In genomic region chr20:38805502-38805957, GRCh38 we compare ENCODE assay signal across 8 cellular contexts. TPM values are rescaled to one million over a fixed set of nuclear protein-coding genes. Genes with fewer than 3 reads are reported as not detected.
DNase-seq lines count a peak whose midpoint lies in the region; ATAC-seq lines count a peak whose summit lies in the region.

PPP1R16B (plus strand) TSS chr20:38805697; CDS start chr20:38835926, 30,229 bp downstream.

- no peaks in the 10 kb centered on the region for H3K79me2 ChIP-seq in Karpas-422 (ENCODE audit: low read length)

- H3K9ac ChIP-seq in Karpas-422 (ENCODE audit: low read length), result 0 out of 2 replicates have a peak within 1 kb of the TSS, but pooled peaks have one; percentile 27

- H3K36me3 Mint-ChIP-seq in CD4-positive, CD25-positive, alpha-beta regulatory T cell, result peaks cover 12% of the 10 kb centered on the region
- H3K36me3 Mint-ChIP-seq in activated CD4-positive, alpha-beta T cell treated with anti-CD3 and anti-CD28 coated beads for 36 hours (ENCODE audit: low read depth), result peaks cover 36% of the 10 kb centered on the region

- H3K4me3 Mint-ChIP-seq in CD4-positive, CD25-positive, alpha-beta regulatory T cell, result peak within 1 kb of the TSS; percentile 91 to 98 (median 94)
- H3K4me3 Mint-ChIP-seq in activated CD4-positive, alpha-beta T cell treated with anti-CD3 and anti-CD28 coated beads for 36 hours, result peak within 1 kb of the TSS; percentile 86

- H3K27ac ChIP-seq in CD4-positive, CD25-positive, alpha-beta regulatory T cell (ENCODE audit: insufficient read depth, low read length, poor library complexity, severe bottlenecking), result peak within 1 kb of the TSS; percentile 99
- H3K27ac ChIP-seq in Karpas-422 (ENCODE audit: low read length), result no peak within 1 kb of the TSS
- peak within 1 kb of the TSS; percentile 94 for H3K27ac ChIP-seq in cingulate gyrus (ENCODE audit: low read depth, low read length)

- peak within 1 kb of the TSS; percentile 97 to 99 (median 98) for H3K27ac Mint-ChIP-seq in CD4-positive, CD25-positive, alpha-beta regulatory T cell
- peak within 1 kb of the TSS; percentile 93 for H3K27ac Mint-ChIP-seq in activated CD4-positive, alpha-beta T cell treated with anti-CD3 and anti-CD28 coated beads for 36 hours

- H3K4me1 Mint-ChIP-seq in CD4-positive, CD25-positive, alpha-beta regulatory T cell, result peaks cover 22 to 60% (median 47%) of the 10 kb centered on the region in 4 donors
- H3K4me1 Mint-ChIP-seq in activated CD4-positive, alpha-beta T cell treated with anti-CD3 and anti-CD28 coated beads for 36 hours, result peaks cover 46% of the 10 kb centered on the region

- no peaks in the 10 kb centered on the region for H3K27me3 ChIP-seq in CD4-positive, CD25-positive, alpha-beta regulatory T cell (ENCODE audit: control insufficient read depth, insufficient read depth, low read length)
- H3K27me3 ChIP-seq in Karpas-422 (ENCODE audit: low read length), result no peaks in the 10 kb centered on the region

- DNase-seq in CD4-positive, CD25-positive, alpha-beta regulatory T cell, result peak; percentile 68 to 86 (median 82)
- DNase-seq in Karpas-422, result peak; percentile 61
- DNase-seq in activated CD4-positive, alpha-beta T cell treated with anti-CD3 and anti-CD28 coated beads for 36 hours, result peak; percentile 86
- peak; percentile 65 to 85 for DNase-seq in lung microvascular endothelial cell (ENCODE audit: low read depth in 2 of 2)
- DNase-seq in stimulated activated CD4-positive, alpha-beta T cell treated with anti-CD3 and anti-CD28 coated beads, TNF-alpha, amount 100 ng/mL, for 1 hour (ENCODE audit: low read depth in 3 of 3, low spot score in 1 of 3), result peak; percentile 31 to 67 (median 48)
- no peak for DNase-seq in amniotic stem cell (lab: John Stamatoyannopoulos, UW)

- peaks cover 7% of the 10 kb centered on the region for H3K36me3 ChIP-seq in CD4-positive, CD25-positive, alpha-beta regulatory T cell (ENCODE audit: control insufficient read depth, insufficient read depth, low read length)
- no peaks in the 10 kb centered on the region for H3K36me3 ChIP-seq in Karpas-422 (ENCODE audit: insufficient read depth, low read length)

- peak within 1 kb of the TSS; percentile 66 for H3K4me2 ChIP-seq in Karpas-422 (ENCODE audit: low read depth, low read length, poor library complexity, severe bottlenecking)

- peak within 1 kb of the TSS; percentile 56; the same call in 1 of the 2 replicates for H2AFZ ChIP-seq in Karpas-422 (ENCODE audit: low read length)

- ATAC-seq in CD4-positive, CD25-positive, alpha-beta regulatory T cell (ENCODE audit: low read depth in 2 of 2), result peak; percentile 65
- ATAC-seq in GM21390 (IDR thresholded peaks at IDR 0.05; ENCODE audit: unreplicated experiment), result peak; percentile 59
- ATAC-seq in activated CD4-positive, alpha-beta T cell treated with anti-CD3 and anti-CD28 coated beads for 36 hours, result peak; percentile 79

- H3K27me3 Mint-ChIP-seq in CD4-positive, CD25-positive, alpha-beta regulatory T cell, result peaks cover 7% of the 10 kb centered on the region
- H3K27me3 Mint-ChIP-seq in activated CD4-positive, alpha-beta T cell treated with anti-CD3 and anti-CD28 coated beads for 36 hours, result no peaks in the 10 kb centered on the region

- H3K4me1 ChIP-seq in CD4-positive, CD25-positive, alpha-beta regulatory T cell (ENCODE audit: control insufficient read depth, insufficient read depth, low read length, poor library complexity, severe bottlenecking), result peaks cover 60% of the 10 kb centered on the region
- H3K4me1 ChIP-seq in Karpas-422 (ENCODE audit: low read length), result peaks cover 11% of the 10 kb centered on the region

- intact Hi-C loops in activated CD4-positive, alpha-beta T cell treated with anti-CD3 and anti-CD28 coated beads for 36 hours (cut with DNase I, micrococcal nuclease), result loop anchor here (1.0 to 2.0 kb wide), 9 partner anchors 27 to 88 kb away; partner anchors contain the start of gene ACTR5 (in 2 of the 2)

- peak within 1 kb of the TSS; percentile 84 for H3K4me3 ChIP-seq in CD4-positive, CD25-positive, alpha-beta regulatory T cell (ENCODE audit: low read depth, low read length)
- H3K4me3 ChIP-seq in Karpas-422 (ENCODE audit: low read length), result peak within 1 kb of the TSS; percentile 57

- no peaks in the 10 kb centered on the region for H3K9me3 ChIP-seq in CD4-positive, CD25-positive, alpha-beta regulatory T cell (ENCODE audit: control insufficient read depth in 2 of 2, low read length in 2 of 2)
- H3K9me3 ChIP-seq in Karpas-422 (ENCODE audit: low read length), result no peaks in the 10 kb centered on the region

- POLR2A ChIA-PET in activated CD4-positive, alpha-beta T cell treated with anti-CD3 and anti-CD28 coated beads for 36 hours (lab: Charles Lee), result interaction anchor here (0.6 to 1.1 kb wide), 4 partner anchors 13 to 88 kb away, joined by 3 to 8 read pairs (median 3); no protein-coding TSS in a partner anchor

- H4K20me1 ChIP-seq in Karpas-422 (ENCODE audit: insufficient read depth, low read depth, low read length), result no peaks in the 10 kb centered on the region

- H3K9me3 Mint-ChIP-seq in CD4-positive, CD25-positive, alpha-beta regulatory T cell, result no peaks in the 10 kb centered on the region
- H3K9me3 Mint-ChIP-seq in activated CD4-positive, alpha-beta T cell treated with anti-CD3 and anti-CD28 coated beads for 36 hours (ENCODE audit: low read depth), result no peaks in the 10 kb centered on the region

- CTCF ChIA-PET in activated CD4-positive, alpha-beta T cell treated with anti-CD3 and anti-CD28 coated beads for 36 hours (lab: Charles Lee), result interaction anchor here (0.7 to 5.4 kb wide), 7 partner anchors 16 to 87 kb away, joined by 3 to 51 read pairs (median 5); no protein-coding TSS in a partner anchor

- H3K9me2 ChIP-seq in Karpas-422 (replicated peaks; ENCODE audit: insufficient read depth, low read length), result no peaks in the 10 kb centered on the region

RNA-seq across cellular contexts. Expression of gene PPP1R16B, which starts in this region (rescaled TPM):
- 84.1 TPM for total RNA-seq in CD4-positive, CD25-positive, alpha-beta regulatory T cell
- 10 to 100 TPM; 16.5 to 26.8 (median 25.0) TPM for polyA plus RNA-seq in CD4-positive, CD25-positive, alpha-beta regulatory T cell
- 0.04 and 0.15 TPM in 2 replicates for total RNA-seq in Karpas-422 (2014; rRNA removed; shearing (Covaris generic); ENCODE audit: low replicate concordance)
- 10 to 100 TPM; 78.8 to 84.0 TPM for total RNA-seq in activated CD4-positive, alpha-beta T cell treated with anti-CD3 and anti-CD28 coated beads for 36 hours
- 163 and 169 TPM in 2 replicates for total RNA-seq in lung microvascular endothelial cell

Comparison
In these comparisons a context has a peak if more than half of its experiments do, and no peak if none do; other contexts are left out.
1. RNA of gene PPP1R16B (total RNA-seq): 163 to 169 TPM in lung microvascular endothelial cell, 84.1 TPM in CD4-positive, CD25-positive, alpha-beta regulatory T cell (single experiment) and 78.8 to 84.0 TPM in activated CD4-positive, alpha-beta T cell treated with anti-CD3 and anti-CD28 coated beads for 36 hours; 0.04 to 0.15 TPM in Karpas-422; every median in the first group is over 10 times any median in the second.
2. Peak in DNase-seq, H3K4me3 ChIP-seq, H3K9ac ChIP-seq and H3K4me2 ChIP-seq in Karpas-422; RNA of the gene not detected or under 1 TPM.
3. Peak in every context shown above with its lines, with median percentiles within 50 percentile points of each other: ATAC-seq.